In the genomic region with DNA sequence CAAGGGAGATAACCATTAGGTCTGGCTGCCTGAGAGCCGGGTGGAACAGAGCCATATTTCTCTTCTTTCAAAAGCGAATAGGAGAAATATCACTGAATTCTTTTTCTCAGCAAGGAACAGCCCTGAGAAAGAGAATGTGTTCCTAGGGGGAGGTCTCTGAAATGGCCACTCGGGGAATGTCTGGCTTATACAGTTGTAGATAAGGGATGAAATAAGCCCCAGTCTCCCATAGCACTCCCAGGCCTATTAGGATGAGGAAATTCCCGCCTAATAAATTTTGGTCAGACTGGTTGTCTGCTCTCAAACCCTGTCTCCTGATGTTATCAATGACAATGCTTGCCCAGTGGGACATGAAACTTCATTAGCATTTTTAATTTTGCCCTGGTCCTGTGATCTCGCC, we compare ENCODE assay signal across 4 cellular contexts.
TF ChIP-seq lines count a peak whose summit lies in the region.

No MANE protein-coding gene starts in this region.

TF ChIP-seq in HCT116, 20 proteins besides CTCF, POLR2A, EP300 and RAD21:
- peak; percentile 82; the same call in 1 of the 2 replicates for TF ChIP-seq CBX3 (IDR thresholded peaks at IDR 0.05; ENCODE audit: low read depth)

TF ChIP-seq in HEK293, 187 proteins besides CTCF, POLR2A, EP300 and RAD21:
- TF ChIP-seq SETDB1 (IDR thresholded peaks at IDR 0.05; ENCODE audit: insufficient read length, low read length) = peak; percentile 62
- TF ChIP-seq, protein P1, sequence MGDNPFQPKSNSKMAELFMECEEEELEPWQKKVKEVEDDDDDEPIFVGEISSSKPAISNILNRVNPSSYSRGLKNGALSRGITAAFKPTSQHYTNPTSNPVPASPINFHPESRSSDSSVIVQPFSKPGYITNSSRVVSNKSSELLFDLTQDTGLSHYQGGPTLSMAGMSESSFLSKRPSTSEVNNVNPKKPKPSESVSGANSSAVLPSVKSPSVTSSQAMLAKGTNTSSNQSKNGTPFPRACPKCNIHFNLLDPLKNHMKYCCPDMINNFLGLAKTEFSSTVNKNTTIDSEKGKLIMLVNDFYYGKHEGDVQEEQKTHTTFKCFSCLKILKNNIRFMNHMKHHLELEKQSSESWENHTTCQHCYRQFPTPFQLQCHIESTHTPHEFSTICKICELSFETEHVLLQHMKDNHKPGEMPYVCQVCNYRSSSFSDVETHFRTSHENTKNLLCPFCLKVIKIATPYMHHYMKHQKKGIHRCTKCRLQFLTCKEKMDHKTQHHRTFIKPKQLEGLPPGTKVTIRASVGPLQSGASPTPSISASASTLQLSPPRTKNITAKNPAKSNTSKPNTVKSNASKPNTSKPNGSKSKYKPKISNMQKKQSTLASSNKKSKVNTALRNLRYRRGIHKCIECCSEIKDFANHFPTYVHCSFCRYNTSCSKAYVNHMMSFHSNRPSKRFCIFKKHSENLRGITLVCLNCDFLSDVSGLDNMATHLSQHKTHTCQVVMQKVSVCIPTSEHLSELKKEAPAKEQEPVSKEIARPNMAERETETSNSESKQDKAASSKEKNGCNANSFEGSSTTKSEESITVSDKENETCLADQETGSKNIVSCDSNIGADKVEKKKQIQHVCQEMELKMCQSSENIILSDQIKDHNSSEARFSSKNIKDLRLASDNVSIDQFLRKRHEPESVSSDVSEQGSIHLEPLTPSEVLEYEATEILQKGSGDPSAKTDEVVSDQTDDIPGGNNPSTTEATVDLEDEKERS (tag by site-specific recombination; IDR thresholded peaks at IDR 0.05) = 0 out of 2 replicates have a peak, but pooled peaks have one; percentile 19
- 0 out of 2 replicates have a peak, but pooled peaks have one; percentile 21 for TF ChIP-seq ZNF626 (tag by site-specific recombination; IDR thresholded peaks at IDR 0.05)

TF ChIP-seq in GM12878, 131 proteins besides CTCF, POLR2A, EP300 and RAD21:
- TF ChIP-seq CBX5 (IDR thresholded peaks at IDR 0.05; ENCODE audit: low read depth) = peak; percentile 69; the same call in 1 of the 2 replicates
TF ChIP-seq in GM12878: peak in this region for 1; not testable (repeated sequence) for 130.

TF ChIP-seq in K562, 482 proteins besides CTCF, POLR2A, EP300 and RAD21:
- TF ChIP-seq CBX3 (IDR thresholded peaks at IDR 0.05; ENCODE audit: borderline replicate concordance in 1 of 2, low read length in 2 of 2) (0 out of 3 replicates have a peak, but pooled peaks of 1 of the 2 experiments have one; percentile 27), CBX5 (IDR thresholded peaks at IDR 0.05; ENCODE audit: borderline replicate concordance, low read depth) (peak; percentile 77; the same call in 1 of the 2 replicates), TRIM28 (IDR thresholded peaks at IDR 0.05) (peak; percentile 78)
